17 cellular contexts compared by ENCODE assay signal in the genomic region with DNA sequence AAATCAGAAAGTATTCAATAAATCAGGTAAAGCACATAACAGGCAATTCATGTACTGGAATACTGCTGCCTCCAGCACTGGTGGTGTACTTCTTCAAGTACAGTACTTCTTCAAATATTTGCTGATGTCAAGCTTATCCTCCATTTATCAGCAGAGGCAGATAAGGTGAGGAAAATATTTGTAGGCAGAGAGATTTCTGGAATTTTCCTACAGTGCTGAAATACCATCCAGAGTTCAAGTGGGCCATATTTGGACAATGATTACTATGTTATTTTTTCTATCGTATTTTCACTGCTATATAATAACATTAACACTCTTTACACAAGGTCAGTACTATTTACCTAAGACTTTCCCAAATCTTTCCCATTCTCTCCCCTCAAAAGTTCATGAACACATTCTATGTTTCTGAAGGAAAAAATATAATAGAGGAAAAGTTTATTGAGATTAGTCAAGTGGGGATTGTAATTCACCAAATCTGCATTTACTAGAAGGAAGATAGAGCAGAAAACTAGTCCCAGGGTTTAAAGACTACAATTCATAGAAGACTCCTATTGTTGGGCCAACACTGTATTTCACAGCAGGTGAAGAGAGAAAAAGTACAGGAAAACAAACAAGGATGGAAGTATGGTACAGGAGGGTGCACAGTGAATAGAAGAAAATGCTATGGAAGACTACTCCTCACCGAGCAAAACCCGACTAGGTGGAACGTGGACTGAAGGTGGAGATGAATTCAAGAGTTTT.
DNase-seq lines count a peak whose midpoint lies in the region; ATAC-seq and TF ChIP-seq lines count a peak whose summit lies in the region.
"Had no signal": no experiment of that assay in that cellular context is flagged by ENCODE, and none has a peak within 500 bp of the region (broad histone marks: within the 10 kb centered on the region; RNA-seq: fewer than 3 reads in every experiment).

No MANE protein-coding gene starts in this region.

- no peak overlapping the region for H3K9ac ChIP-seq in endodermal cell (ENCODE audit: extremely low read depth, low read length, poor library complexity, severe bottlenecking)

- ATAC-seq in sciatic nerve: no peak
- ATAC-seq: GM12878 had no signal

- H3K36me3 Mint-ChIP-seq in endodermal cell (ENCODE audit: low read depth): peaks cover 28% of the 10 kb centered on the region
- H3K36me3 Mint-ChIP-seq: activated naive CD8-positive, alpha-beta T cell treated with anti-CD3 and anti-CD28 coated beads for 36 hours had no signal

- no peaks in the 10 kb centered on the region; the same call in 1 of the 2 replicates for H3K79me2 ChIP-seq in PC-9 (ENCODE audit: low read depth)

- H3K27ac Mint-ChIP-seq in endodermal cell: no peak overlapping the region
- H3K27ac Mint-ChIP-seq: activated naive CD8-positive, alpha-beta T cell treated with anti-CD3 and anti-CD28 coated beads for 36 hours; B cell had no signal

- TF ChIP-seq CTCF in AG10803 (conservative IDR thresholded peaks at IDR 0.05; ENCODE audit: low read length) (no peak), PC-9 (conservative IDR thresholded peaks at IDR 0.05) (no peak), endodermal cell (conservative IDR thresholded peaks at IDR 0.05) (no peak)

- peaks cover 10% of the 10 kb centered on the region for H3K9me3 Mint-ChIP-seq in endodermal cell
- H3K9me3 Mint-ChIP-seq: activated naive CD8-positive, alpha-beta T cell treated with anti-CD3 and anti-CD28 coated beads for 36 hours had no signal

- H2AFZ ChIP-seq in PC-9: no peak overlapping the region

- CTCF ChIA-PET in PC-9 (lab: Charles Lee): no interaction called here

- H3K27me3 ChIP-seq in PC-9 (ENCODE audit: insufficient read depth, low read depth): no peaks in the 10 kb centered on the region
- no peaks in the 10 kb centered on the region for H3K27me3 ChIP-seq in endodermal cell (ENCODE audit: control insufficient read depth, insufficient read depth, low read length, poor library complexity, severe bottlenecking)
- H3K27me3 ChIP-seq: ovary, suprapubic skin had no signal

- no peaks in the 10 kb centered on the region for H4K20me1 ChIP-seq in PC-9 (ENCODE audit: insufficient read depth)

- 96 to 98% methylated on average over 4 of the region's 4 CpGs for WGBS in endodermal cell (ENCODE audit: insufficient coverage in 1 of 2, insufficient read length in 1 of 2), 2 experiments

- peaks cover 27% of the 10 kb centered on the region for H3K9me3 ChIP-seq in PC-9 (ENCODE audit: insufficient read depth, low read depth)
- peaks cover 7% of the 10 kb centered on the region for H3K9me3 ChIP-seq in endodermal cell (ENCODE audit: control insufficient read depth, low read length)
- H3K9me3 ChIP-seq: ovary, suprapubic skin had no signal

- H3K36me3 ChIP-seq in PC-9 (ENCODE audit: low read depth): peaks cover 41% of the 10 kb centered on the region
- H3K36me3 ChIP-seq in endodermal cell (ENCODE audit: control insufficient read depth, insufficient read depth, low read length): peaks cover 21% of the 10 kb centered on the region
- H3K36me3 ChIP-seq: ovary, suprapubic skin had no signal

- no peaks in the 10 kb centered on the region for H3K27me3 Mint-ChIP-seq in endodermal cell (ENCODE audit: insufficient read depth)
- H3K27me3 Mint-ChIP-seq: activated naive CD8-positive, alpha-beta T cell treated with anti-CD3 and anti-CD28 coated beads for 36 hours; B cell had no signal

- H3K27ac ChIP-seq in PC-9 (peak overlapping the region; percentile 99), epithelial cell of prostate (peak overlapping the region; percentile 93), endodermal cell (ENCODE audit: low read depth, low read length) (no peak overlapping the region)
- H3K27ac ChIP-seq: ovary, suprapubic skin had no signal

- peaks cover 37% of the 10 kb centered on the region for H3K4me1 Mint-ChIP-seq in endodermal cell
- H3K4me1 Mint-ChIP-seq: activated naive CD8-positive, alpha-beta T cell treated with anti-CD3 and anti-CD28 coated beads for 36 hours; B cell had no signal

- no peak overlapping the region for H3K4me3 ChIP-seq in AG10803 (ENCODE audit: low read length)
- 0 out of 2 replicates have a peak overlapping the region, but pooled peaks have one; percentile 37 for H3K4me3 ChIP-seq in PC-9
- no peak overlapping the region for H3K4me3 ChIP-seq in endodermal cell (ENCODE audit: low read length)
- H3K4me3 ChIP-seq: GM12878, ovary, suprapubic skin had no signal

- H3K4me1 ChIP-seq in PC-9 (replicated peaks; ENCODE audit: insufficient read depth) (peaks cover 52% of the 10 kb centered on the region), endodermal cell (ENCODE audit: control insufficient read depth, insufficient read depth, low read length) (peaks cover 26% of the 10 kb centered on the region)

- no TSS peak for BruUV-seq in PC-9 (replicated peaks; lab: Mats Ljungman, UMichigan)

- H3K4me3 Mint-ChIP-seq in endodermal cell: no peak overlapping the region
- H3K4me3 Mint-ChIP-seq: activated naive CD8-positive, alpha-beta T cell treated with anti-CD3 and anti-CD28 coated beads for 36 hours; B cell had no signal

- intact Hi-C loops in PC-9 (cut with micrococcal nuclease; ENCODE audit: unreplicated experiment): loop anchor here (5.0 kb wide), 2 partner anchors 388 to 718 kb away; a partner anchor contains a TSS
- intact Hi-C loops in sciatic nerve (cut with DNase I): no loop called here

- DNase-seq in AG10803 (ENCODE audit: low read depth) (peak; percentile 25), PC-9 (peak in 1 of 2 experiments; percentile 51), epithelial cell of prostate (ENCODE audit: low read depth, low spot score) (no peak), non-pigmented ciliary epithelial cell (ENCODE audit: low read depth) (peak; percentile 60), HPDE6-E6E7 (ENCODE audit: extremely low spot score) (no peak), endodermal cell (no peak), sciatic nerve (ENCODE audit: low spot score) (no peak)
- DNase-seq in activated CD8-positive, alpha-beta memory T cell treated with anti-CD3 and anti-CD28 coated beads, Interleukin-2, amount 50 U/mL, for 48 hours: no peak
- DNase-seq: activated naive CD8-positive, alpha-beta T cell treated with anti-CD3 and anti-CD28 coated beads for 36 hours; activated T-cell treated with anti-CD3 and anti-CD28 coated beads for 4 hours; cortex of kidney; midbrain; NCI-H1417 treated with DMSO at 0.1 percent for 48 hours; ovary had no signal

- POLR2A ChIA-PET in PC-9 (lab: Charles Lee; ENCODE audit: unreplicated experiment): no interaction called here

- peaks cover 54% of the 10 kb centered on the region for H3F3A ChIP-seq in PC-9 (ENCODE audit: insufficient read depth, low read depth)

- no peaks in the 10 kb centered on the region for H3K9me2 ChIP-seq in PC-9 (ENCODE audit: insufficient read depth)

- H3K4me2 ChIP-seq in PC-9: peak overlapping the region; percentile 68; the same call in 1 of the 2 replicates

Comparison
In these comparisons a context has a peak if more than half of its experiments do, and no peak if none do; other contexts are left out.
1. DNase-seq: peak in AG10803 (single experiment) and non-pigmented ciliary epithelial cell (single experiment); none in epithelial cell of prostate (single experiment), activated CD8-positive, alpha-beta memory T cell treated with anti-CD3 and anti-CD28 coated beads, Interleukin-2, amount 50 U/mL, for 48 hours (single experiment), HPDE6-E6E7 (single experiment), endodermal cell (single experiment) and sciatic nerve (single experiment).